In the genomic region with DNA sequence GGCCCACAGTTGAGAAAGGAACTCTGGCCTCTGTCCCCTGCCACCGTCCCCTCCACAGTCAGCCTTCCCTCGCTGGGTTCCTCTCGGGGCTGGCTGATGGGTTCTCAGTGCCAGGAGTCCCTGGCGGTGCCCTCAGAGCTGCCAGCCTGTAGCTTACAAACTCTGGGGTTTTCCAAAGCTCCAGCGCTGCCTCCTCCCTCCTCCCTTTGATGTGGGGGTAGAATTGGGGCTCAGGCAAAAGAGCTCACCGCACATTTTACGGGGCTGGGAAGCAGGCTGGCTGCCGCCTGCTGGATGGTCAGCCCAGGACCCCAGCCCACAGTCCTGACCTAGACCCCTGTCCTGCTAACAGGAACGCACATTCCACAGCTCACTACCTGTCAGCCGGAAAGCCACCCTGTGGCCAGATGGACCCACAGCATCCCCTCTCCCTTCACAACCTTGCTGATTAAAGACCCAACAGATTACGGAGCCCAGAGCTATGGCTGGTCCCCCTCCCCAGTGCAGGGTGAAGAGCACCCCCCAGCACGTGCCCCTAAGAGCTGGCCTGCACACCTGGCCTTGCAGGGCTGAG, we compare ENCODE assay signal across 13 cellular contexts. TPM values are rescaled to one million over a fixed set of nuclear protein-coding genes. Genes with fewer than 3 reads are reported as not detected.
A peak's percentile ranks its signal among the peaks of the same experiment; 100 is the strongest.
DNase-seq lines count a peak whose midpoint lies in the region; ATAC-seq and TF ChIP-seq lines count a peak whose summit lies in the region.
"Had no signal": no experiment of that assay in that cellular context is flagged by ENCODE, and none has a peak within 500 bp of the region (broad histone marks: within the 10 kb centered on the region; RNA-seq: fewer than 3 reads in every experiment).

No MANE protein-coding gene starts in this region.

- H3K4me2 ChIP-seq in OCI-LY1 (ENCODE audit: low read length): no peak overlapping the region
- peak overlapping the region; percentile 14 for H3K4me2 ChIP-seq in osteoblast (ENCODE audit: insufficient read depth, low read length)

- no peaks in the 10 kb centered on the region for H4K20me1 ChIP-seq in OCI-LY1 (ENCODE audit: insufficient read depth, low read length)
- H4K20me1 ChIP-seq in osteoblast (ENCODE audit: insufficient read depth, low read length): peaks cover 88% of the 10 kb centered on the region

- H3F3A ChIP-seq in OCI-LY1 (ENCODE audit: insufficient read depth, low read length): no peaks in the 10 kb centered on the region

- H3K9ac ChIP-seq in OCI-LY1 (ENCODE audit: low read length): no peak overlapping the region

- intact Hi-C loops in lower leg skin (cut with DNase I; ENCODE audit: low total_unique reads): loop anchor here (10.0 kb wide), 1 partner anchor 1127 kb away; no protein-coding TSS in a partner anchor

- WGBS in lower leg skin, 2 donors: 36 to 47% methylated on average over 12 of the region's 12 CpGs

- H2AFZ ChIP-seq in OCI-LY1 (ENCODE audit: low read length): no peak overlapping the region
- no peak overlapping the region for H2AFZ ChIP-seq in osteoblast (ENCODE audit: low read length)

- H3K27me3 ChIP-seq in OCI-LY1 (ENCODE audit: insufficient read depth, low read length) (no peaks in the 10 kb centered on the region), osteoblast (ENCODE audit: insufficient read depth, low read length) (no peaks in the 10 kb centered on the region)

- peak; percentile 28 for TF ChIP-seq CTCF in AG10803 (conservative IDR thresholded peaks at IDR 0.05; ENCODE audit: low read length)
- peak; percentile 18; the same call in 1 of the 2 replicates for TF ChIP-seq CTCF in OCI-LY1 (IDR thresholded peaks at IDR 0.05; ENCODE audit: low read length)
- peak; percentile 33 for TF ChIP-seq CTCF in fibroblast of the aortic adventitia (IDR thresholded peaks at IDR 0.05; ENCODE audit: insufficient read depth, low read length)
- TF ChIP-seq CTCF in osteoblast (IDR thresholded peaks at IDR 0.05; ENCODE audit: extremely low read depth, low read depth, low read length): peak; percentile 19
- TF ChIP-seq CTCF in lower leg skin (IDR thresholded peaks at IDR 0.05): no peak

- no peaks in the 10 kb centered on the region for H3K9me3 ChIP-seq in OCI-LY1 (ENCODE audit: low read length)
- no peaks in the 10 kb centered on the region for H3K9me3 ChIP-seq in osteoblast (ENCODE audit: low read depth, low read length)

- no peak for TF ChIP-seq POLR2A in GM18505 (IDR thresholded peaks at IDR 0.05; ENCODE audit: borderline replicate concordance, extremely low read depth, insufficient read depth, insufficient read length)
- TF ChIP-seq POLR2A in lower leg skin (IDR thresholded peaks at IDR 0.05): no peak

- no peaks in the 10 kb centered on the region for H3K9me2 ChIP-seq in OCI-LY1 (ENCODE audit: low read depth, low read length)

- H3K27ac ChIP-seq in OCI-LY1 (ENCODE audit: low read depth, low read length, poor library complexity, severe bottlenecking) (no peak overlapping the region), osteoblast (ENCODE audit: low read depth, low read length) (peak overlapping the region; percentile 98)

- peak overlapping the region; percentile 37 for H3K4me3 ChIP-seq in AG10803 (ENCODE audit: low read length)
- no peak overlapping the region for H3K4me3 ChIP-seq in OCI-LY1 (ENCODE audit: low read depth, low read length, poor library complexity, severe bottlenecking)
- H3K4me3 ChIP-seq in fibroblast of the aortic adventitia (ENCODE audit: low read depth, low read length): peak overlapping the region; percentile 37
- H3K4me3 ChIP-seq in osteoblast (ENCODE audit: insufficient read depth, low read length): peak overlapping the region; percentile 4
- H3K4me3 ChIP-seq in lower leg skin (ENCODE audit: low read depth, poor library complexity, severe bottlenecking): no peak overlapping the region
- H3K4me3 ChIP-seq: GM12878 had no signal

- no peaks in the 10 kb centered on the region; the same call in 1 of the 2 replicates for H3K36me3 ChIP-seq in OCI-LY1 (ENCODE audit: insufficient read depth, low read length)
- H3K36me3 ChIP-seq in osteoblast (ENCODE audit: insufficient read depth, low read length): peaks cover 52% of the 10 kb centered on the region

- DNase-seq in AG10803 (ENCODE audit: low read depth) (no peak), fibroblast of the aortic adventitia (ENCODE audit: low read depth) (no peak), osteoblast (ENCODE audit: insufficient read length, low spot score, missing footprints) (no peak), EL (no peak), lower leg skin (ENCODE audit: low spot score in 2 of 2) (no peak)
- no peak for DNase-seq in stimulated activated CD8-positive, alpha-beta memory T cell treated with anti-CD3 and anti-CD28 coated beads, Interleukin-4, amount 100 ng/mL, for 48 hours
- DNase-seq: central memory CD4-positive, alpha-beta T cell; NCI-H1930; RPMI8226; stimulated activated naive B cell treated with anti-CD40 and anti-IgM and Interleukin-4, amounts not matched to agents 10 μg/mL and 1 μg/mL and 100 μg/mL, for 72 hours had no signal

- H3K79me2 ChIP-seq in OCI-LY1 (ENCODE audit: insufficient read depth, low read length): no peaks in the 10 kb centered on the region
- peaks cover 95% of the 10 kb centered on the region for H3K79me2 ChIP-seq in osteoblast (ENCODE audit: insufficient read depth, low read length)

- no peak for ATAC-seq in GM18505 (IDR thresholded peaks at IDR 0.05; ENCODE audit: unreplicated experiment)
- ATAC-seq: GM12878; stimulated activated naive B cell treated with anti-CD40 and anti-IgM and Interleukin-4, amounts not matched to agents 10 μg/mL and 1 μg/mL and 100 μg/mL, for 72 hours had no signal

- H3K4me1 ChIP-seq in OCI-LY1 (ENCODE audit: insufficient read depth, low read length, severe bottlenecking): peaks cover 1% of the 10 kb centered on the region
- peaks cover 47% of the 10 kb centered on the region for H3K4me1 ChIP-seq in osteoblast (ENCODE audit: insufficient read depth, low read length)

RNA-seq across cellular contexts. Expression of gene VASN, which starts 6.0 kb away (rescaled TPM):
- total RNA-seq in fibroblast of the aortic adventitia (ENCODE audit: low replicate concordance) (130 and 136 TPM in 2 replicates), osteoblast (202 and 217 TPM in 2 replicates), lower leg skin (10 to 100 TPM; 35.6 to 52.8 (median 46.7) TPM)

RNA-seq across cellular contexts. Expression of gene PAM16, which starts 26.5 kb away (rescaled TPM):
- total RNA-seq in fibroblast of the aortic adventitia (ENCODE audit: low replicate concordance): 5.0 and 20.2 TPM in 2 replicates
- 17.4 and 18.6 TPM in 2 replicates for total RNA-seq in osteoblast
- 10 to 100 TPM; 26.2 to 64.5 (median 40.9) TPM for total RNA-seq in lower leg skin

RNA-seq across cellular contexts. Expression of gene CORO7, which starts 38.7 kb away (rescaled TPM):
- 16.7 and 26.7 TPM in 2 replicates for total RNA-seq in fibroblast of the aortic adventitia (ENCODE audit: low replicate concordance)
- total RNA-seq in osteoblast: 9.7 and 17.7 TPM in 2 replicates
- total RNA-seq in lower leg skin: 10 to 100 TPM; 18.4 to 39.0 (median 22.7) TPM

RNA-seq across cellular contexts. Expression of gene DNAJA3, which starts 48.0 kb away (rescaled TPM):
- total RNA-seq in fibroblast of the aortic adventitia (ENCODE audit: low replicate concordance) (33.3 and 44.0 TPM in 2 replicates), osteoblast (30.0 and 30.9 TPM in 2 replicates), lower leg skin (10 to 100 TPM; 37.4 to 44.1 (median 40.8) TPM)

Comparison
In these comparisons a context has a peak if more than half of its experiments do, and no peak if none do; other contexts are left out.
1. H3K4me3 ChIP-seq: peak in AG10803 (single experiment), fibroblast of the aortic adventitia (single experiment) and osteoblast (single experiment); none in OCI-LY1 (single experiment) and lower leg skin (single experiment).
2. CTCF ChIP-seq: peak in AG10803 (single experiment), OCI-LY1 (single experiment), fibroblast of the aortic adventitia (single experiment) and osteoblast (single experiment); none in lower leg skin (0 of 3).